ENCODE assay signal across 1 cellular context in the genomic region with DNA sequence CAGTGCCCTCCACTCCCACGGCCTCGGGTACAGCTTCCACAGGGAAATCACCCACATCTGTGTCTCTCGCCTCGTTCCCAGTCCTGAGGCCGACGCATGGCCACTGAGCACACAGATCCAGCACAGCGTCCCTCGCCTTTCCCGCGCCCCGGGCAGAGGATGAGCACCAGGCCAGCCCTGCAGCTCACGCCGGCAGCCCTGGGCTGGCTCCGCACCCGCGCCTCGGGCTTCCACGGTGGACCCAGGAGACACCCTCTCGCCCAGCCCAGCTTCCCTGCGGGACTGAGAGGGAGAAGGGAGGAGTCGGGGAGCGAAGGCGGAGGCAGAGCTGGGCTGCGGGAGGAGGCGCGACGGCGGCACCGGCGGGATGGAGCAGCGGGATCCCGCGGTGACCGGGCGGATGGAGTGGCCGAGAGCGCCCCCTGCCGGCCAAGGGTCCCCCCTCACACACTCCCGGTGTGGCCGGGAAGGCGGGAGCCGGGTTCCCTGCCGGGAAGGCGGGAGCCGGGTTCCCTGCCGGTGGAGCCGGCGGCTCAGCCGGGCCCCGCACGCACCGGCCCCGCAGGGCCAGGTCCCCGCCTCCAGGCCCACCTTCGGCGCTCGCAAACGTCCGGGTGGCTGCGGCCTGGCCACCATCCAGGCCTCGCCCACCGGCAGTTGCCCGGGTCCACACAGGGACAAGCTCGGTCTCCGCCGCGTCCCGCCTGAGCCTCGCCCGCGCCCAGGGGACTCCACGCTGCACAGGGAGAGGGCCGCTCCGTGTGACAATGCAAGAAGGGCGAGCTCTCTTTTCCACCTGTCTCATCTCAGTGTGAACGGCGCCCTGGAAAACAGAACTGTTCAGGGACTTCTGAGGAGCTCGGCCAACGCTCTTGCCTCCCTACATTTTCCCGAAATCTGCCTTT.
A peak's percentile ranks its signal among the peaks of the same experiment; 100 is the strongest.
TF ChIP-seq lines count a peak whose summit lies in the region.

No MANE protein-coding gene starts in this region.

TF ChIP-seq in K562, 482 proteins besides CTCF, POLR2A, EP300 and RAD21 (continued from another document):
- TF ChIP-seq, protein P1, sequence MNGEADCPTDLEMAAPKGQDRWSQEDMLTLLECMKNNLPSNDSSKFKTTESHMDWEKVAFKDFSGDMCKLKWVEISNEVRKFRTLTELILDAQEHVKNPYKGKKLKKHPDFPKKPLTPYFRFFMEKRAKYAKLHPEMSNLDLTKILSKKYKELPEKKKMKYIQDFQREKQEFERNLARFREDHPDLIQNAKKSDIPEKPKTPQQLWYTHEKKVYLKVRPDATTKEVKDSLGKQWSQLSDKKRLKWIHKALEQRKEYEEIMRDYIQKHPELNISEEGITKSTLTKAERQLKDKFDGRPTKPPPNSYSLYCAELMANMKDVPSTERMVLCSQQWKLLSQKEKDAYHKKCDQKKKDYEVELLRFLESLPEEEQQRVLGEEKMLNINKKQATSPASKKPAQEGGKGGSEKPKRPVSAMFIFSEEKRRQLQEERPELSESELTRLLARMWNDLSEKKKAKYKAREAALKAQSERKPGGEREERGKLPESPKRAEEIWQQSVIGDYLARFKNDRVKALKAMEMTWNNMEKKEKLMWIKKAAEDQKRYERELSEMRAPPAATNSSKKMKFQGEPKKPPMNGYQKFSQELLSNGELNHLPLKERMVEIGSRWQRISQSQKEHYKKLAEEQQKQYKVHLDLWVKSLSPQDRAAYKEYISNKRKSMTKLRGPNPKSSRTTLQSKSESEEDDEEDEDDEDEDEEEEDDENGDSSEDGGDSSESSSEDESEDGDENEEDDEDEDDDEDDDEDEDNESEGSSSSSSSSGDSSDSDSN (IDR thresholded peaks at IDR 0.05; ENCODE audit: borderline replicate concordance in 1 of 2, low read depth in 2 of 2, low read length in 2 of 2) = peak; percentile 32 to 74; a peak in 1 of 4 replicates
- TF ChIP-seq, protein P2, sequence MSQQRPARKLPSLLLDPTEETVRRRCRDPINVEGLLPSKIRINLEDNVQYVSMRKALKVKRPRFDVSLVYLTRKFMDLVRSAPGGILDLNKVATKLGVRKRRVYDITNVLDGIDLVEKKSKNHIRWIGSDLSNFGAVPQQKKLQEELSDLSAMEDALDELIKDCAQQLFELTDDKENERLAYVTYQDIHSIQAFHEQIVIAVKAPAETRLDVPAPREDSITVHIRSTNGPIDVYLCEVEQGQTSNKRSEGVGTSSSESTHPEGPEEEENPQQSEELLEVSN (IDR thresholded peaks at IDR 0.05; ENCODE audit: borderline replicate concordance in 1 of 2, extremely low read depth in 1 of 2, insufficient read depth in 1 of 2, insufficient read length in 1 of 2, low read depth in 1 of 2, low read length in 1 of 2, poor library complexity in 1 of 2, severe bottlenecking in 1 of 2) = peak; percentile 30 to 71
- TF ChIP-seq, protein P3, sequence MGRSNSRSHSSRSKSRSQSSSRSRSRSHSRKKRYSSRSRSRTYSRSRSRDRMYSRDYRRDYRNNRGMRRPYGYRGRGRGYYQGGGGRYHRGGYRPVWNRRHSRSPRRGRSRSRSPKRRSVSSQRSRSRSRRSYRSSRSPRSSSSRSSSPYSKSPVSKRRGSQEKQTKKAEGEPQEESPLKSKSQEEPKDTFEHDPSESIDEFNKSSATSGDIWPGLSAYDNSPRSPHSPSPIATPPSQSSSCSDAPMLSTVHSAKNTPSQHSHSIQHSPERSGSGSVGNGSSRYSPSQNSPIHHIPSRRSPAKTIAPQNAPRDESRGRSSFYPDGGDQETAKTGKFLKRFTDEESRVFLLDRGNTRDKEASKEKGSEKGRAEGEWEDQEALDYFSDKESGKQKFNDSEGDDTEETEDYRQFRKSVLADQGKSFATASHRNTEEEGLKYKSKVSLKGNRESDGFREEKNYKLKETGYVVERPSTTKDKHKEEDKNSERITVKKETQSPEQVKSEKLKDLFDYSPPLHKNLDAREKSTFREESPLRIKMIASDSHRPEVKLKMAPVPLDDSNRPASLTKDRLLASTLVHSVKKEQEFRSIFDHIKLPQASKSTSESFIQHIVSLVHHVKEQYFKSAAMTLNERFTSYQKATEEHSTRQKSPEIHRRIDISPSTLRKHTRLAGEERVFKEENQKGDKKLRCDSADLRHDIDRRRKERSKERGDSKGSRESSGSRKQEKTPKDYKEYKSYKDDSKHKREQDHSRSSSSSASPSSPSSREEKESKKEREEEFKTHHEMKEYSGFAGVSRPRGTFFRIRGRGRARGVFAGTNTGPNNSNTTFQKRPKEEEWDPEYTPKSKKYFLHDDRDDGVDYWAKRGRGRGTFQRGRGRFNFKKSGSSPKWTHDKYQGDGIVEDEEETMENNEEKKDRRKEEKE (IDR thresholded peaks at IDR 0.05; ENCODE audit: borderline replicate concordance in 1 of 2, control insufficient read depth in 1 of 2, low read depth in 2 of 2, low read length in 1 of 2) = no peak
- TF ChIP-seq CTBP1 (IDR thresholded peaks at IDR 0.05; ENCODE audit: borderline replicate concordance) = 0 out of 2 replicates have a peak, but pooled peaks have one; percentile 19
- TF ChIP-seq, protein P4, sequence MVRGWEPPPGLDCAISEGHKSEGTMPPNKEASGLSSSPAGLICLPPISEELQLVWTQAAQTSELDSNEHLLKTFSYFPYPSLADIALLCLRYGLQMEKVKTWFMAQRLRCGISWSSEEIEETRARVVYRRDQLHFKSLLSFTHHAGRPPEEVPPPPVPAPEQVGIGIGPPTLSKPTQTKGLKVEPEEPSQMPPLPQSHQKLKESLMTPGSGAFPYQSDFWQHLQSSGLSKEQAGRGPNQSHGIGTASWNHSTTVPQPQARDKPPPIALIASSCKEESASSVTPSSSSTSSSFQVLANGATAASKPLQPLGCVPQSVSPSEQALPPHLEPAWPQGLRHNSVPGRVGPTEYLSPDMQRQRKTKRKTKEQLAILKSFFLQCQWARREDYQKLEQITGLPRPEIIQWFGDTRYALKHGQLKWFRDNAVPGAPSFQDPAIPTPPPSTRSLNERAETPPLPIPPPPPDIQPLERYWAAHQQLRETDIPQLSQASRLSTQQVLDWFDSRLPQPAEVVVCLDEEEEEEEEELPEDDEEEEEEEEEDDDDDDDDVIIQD (CRISPR knock-in tag; IDR thresholded peaks at IDR 0.05) = no peak
- TF ChIP-seq POLR2G (IDR thresholded peaks at IDR 0.05; ENCODE audit: low read depth, low read length) = peak; percentile 46; the same call in 1 of the 2 replicates
- TF ChIP-seq ELF4 (CRISPR knock-in tag; IDR thresholded peaks at IDR 0.05) = 0 out of 2 replicates have a peak, but pooled peaks have one; percentile 26
